8 cellular contexts compared by ENCODE assay signal in the genomic region with DNA sequence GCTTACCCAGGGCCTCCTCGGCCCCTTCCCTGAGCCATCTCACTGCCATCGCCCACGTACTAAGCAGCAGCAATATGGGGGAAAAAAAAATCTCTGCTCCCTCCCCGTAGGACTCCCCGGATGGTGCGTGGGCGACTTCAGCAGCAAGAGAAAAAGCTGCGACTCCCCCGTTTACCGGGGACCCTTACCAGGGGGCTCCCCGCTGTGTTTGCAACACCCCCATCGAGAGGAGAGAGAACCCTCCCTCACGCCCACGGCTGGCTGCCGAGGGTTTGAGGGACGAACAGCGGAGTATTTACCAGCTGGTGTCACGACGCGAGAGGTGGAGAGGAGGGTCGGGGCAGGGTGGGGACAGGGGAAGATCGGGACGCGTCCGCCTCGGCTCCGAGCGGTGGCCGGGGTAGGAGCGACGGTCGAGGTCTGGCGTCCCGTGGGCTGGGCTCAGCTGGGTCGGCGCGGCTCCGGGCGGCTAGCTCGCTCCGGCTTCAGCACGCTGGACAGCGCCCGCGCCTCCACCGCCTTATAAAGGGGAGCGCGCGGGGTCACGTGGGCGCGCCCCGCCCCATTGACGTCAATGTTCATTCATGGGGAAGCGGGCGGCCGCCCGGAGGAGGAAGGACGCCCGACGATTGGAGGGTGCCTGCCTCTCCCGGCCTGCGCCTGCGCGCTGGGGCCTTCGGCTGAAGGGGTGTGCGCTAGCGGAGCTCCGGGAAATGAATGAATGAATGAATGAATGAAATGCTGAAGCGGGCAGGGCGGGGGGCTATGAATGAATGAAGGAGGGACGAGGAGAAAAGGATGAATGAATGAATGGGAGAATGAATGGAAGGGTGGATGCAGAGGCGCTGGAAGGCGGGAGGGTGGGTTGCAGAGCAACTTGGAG. TPM values are rescaled to one million over a fixed set of nuclear protein-coding genes. Genes with fewer than 3 reads are reported as not detected.
A peak's percentile ranks its signal among the peaks of the same experiment; 100 is the strongest.
DNase-seq lines count a peak whose midpoint lies in the region; ATAC-seq and TF ChIP-seq lines count a peak whose summit lies in the region.

A gene (minus strand): TSS at position 495 of the 883 bp plus-strand sequence. CDS start 726 bp downstream, outside the sequence.

- POLR2A ChIA-PET in WTC11 (lab: Charles Lee), result interaction anchor here (0.5 to 2.4 kb wide), 9 partner anchors 9 to 276 kb away, joined by 3 to 14 read pairs (median 4); no protein-coding TSS in a partner anchor

- H3K4me2 ChIP-seq in mammary epithelial cell (ENCODE audit: insufficient read depth, low read depth, low read length), result peak within 1 kb of the TSS; percentile 88

- dilution Hi-C loops in mammary epithelial cell (cut with HindIII; ENCODE audit: low sequenced_read_pairs), result no loop called here

- H3K4me3 ChIP-seq in mammary epithelial cell (replicated peaks in 1 of 3; ENCODE audit: insufficient read depth in 1 of 3, low read depth in 2 of 3, low read length in 3 of 3), result peak within 1 kb of the TSS; percentile 18 to 49 (median 47)

- peaks cover 65% of the 10 kb centered on the region for H3K4me1 Mint-ChIP-seq in WTC11

- intact Hi-C loops in mammary epithelial cell (cut with micrococcal nuclease), result loop anchor here (1.0 kb wide), 1 partner anchor 11 kb away; a partner anchor contains a TSS

- peaks cover 7% of the 10 kb centered on the region for H3K27me3 ChIP-seq in mammary epithelial cell (ENCODE audit: insufficient read depth, low read length)

- no peaks in the 10 kb centered on the region for H3K9me3 Mint-ChIP-seq in WTC11

- H3K4me3 Mint-ChIP-seq in WTC11, result peak within 1 kb of the TSS; percentile 81

- peaks cover 67% of the 10 kb centered on the region for H3K27me3 Mint-ChIP-seq in WTC11 (ENCODE audit: low read depth)

- WGBS in mammary epithelial cell (ENCODE audit: low coverage, missing lambda C conversion rate), result 2% methylated on average over 20 of the region's 74 CpGs

- no TSS peak for BruUV-seq in mammary epithelial cell (replicated peaks; lab: Mats Ljungman, UMichigan)

- DNase-seq in NCI-H226, result peak; percentile 91
- peak; percentile 98 for DNase-seq in WTC11 (ENCODE audit: low spot score)
- peak; percentile 91 for DNase-seq in mammary epithelial cell
- peak; percentile 96 for DNase-seq in inferior parietal cortex (ENCODE audit: extremely low spot score)
- DNase-seq in stimulated activated CD4-positive, alpha-beta T cell treated with anti-CD3 and anti-CD28 coated beads, Interleukin-15, amount 100 ng/mL, for 1 hour (ENCODE audit: low read depth in 1 of 2, low spot score in 1 of 2), result peak; percentile 81 to 85

- H3K36me3 ChIP-seq in mammary epithelial cell (ENCODE audit: insufficient read depth, low read length), result no peaks in the 10 kb centered on the region

- H3K9ac ChIP-seq in mammary epithelial cell (ENCODE audit: insufficient read depth, low read length), result no peak within 1 kb of the TSS

- CTCF ChIA-PET in WTC11 (lab: Charles Lee), result interaction anchor here (0.5 to 9.0 kb wide), 20 partner anchors 9 to 199 kb away, joined by 3 to 103 read pairs (median 4); a partner anchor contains a TSS
- CTCF ChIA-PET in mammary epithelial cell (lab: Charles Lee; ENCODE audit: low non-redundant PET), result interaction anchor here (0.6 to 0.8 kb wide), 2 partner anchors 21 to 459 kb away, joined by 3 to 16 read pairs; a partner anchor contains a TSS

- H4K20me1 ChIP-seq in mammary epithelial cell (ENCODE audit: insufficient read depth, low read length), result no peaks in the 10 kb centered on the region

- peaks cover 48% of the 10 kb centered on the region for H3K4me1 ChIP-seq in mammary epithelial cell (ENCODE audit: insufficient read depth, low read length)

- ATAC-seq in GM18861 (IDR thresholded peaks at IDR 0.05; ENCODE audit: unreplicated experiment) (peak; percentile 73), HG03175 (IDR thresholded peaks at IDR 0.05; ENCODE audit: unreplicated experiment) (peak; percentile 66), WTC11 (peak; percentile 46)

- no peaks in the 10 kb centered on the region for H3K36me3 Mint-ChIP-seq in WTC11

- H2AFZ ChIP-seq in mammary epithelial cell (ENCODE audit: low read depth, low read length), result peak within 1 kb of the TSS; percentile 48

- no peaks in the 10 kb centered on the region for H3K79me2 ChIP-seq in mammary epithelial cell (ENCODE audit: insufficient read depth, low read length)

- peak within 1 kb of the TSS; percentile 20; the same call in 1 of the 2 replicates for H3K27ac Mint-ChIP-seq in WTC11

- no peaks in the 10 kb centered on the region for H3K9me3 ChIP-seq in mammary epithelial cell (replicated peaks; ENCODE audit: insufficient read depth, low read length)

- in situ Hi-C loops in mammary epithelial cell (cut with MboI; ENCODE audit: low sequenced_read_pairs in 2 of 2), result no loop called here

- TF ChIP-seq CTCF in 22Rv1 (IDR thresholded peaks at IDR 0.05), result no peak
- no peak for TF ChIP-seq CTCF in WTC11 (IDR thresholded peaks at IDR 0.05)
- no peak for TF ChIP-seq CTCF in mammary epithelial cell (conservative IDR thresholded peaks at IDR 0.05 in 1 of 2, IDR thresholded peaks at IDR 0.05 in 1 of 2; ENCODE audit: extremely low read depth in 1 of 2, insufficient read depth in 1 of 2, low read depth in 1 of 2, low read length in 2 of 2)

- peak within 1 kb of the TSS; percentile 100 for H3K27ac ChIP-seq in 22Rv1
- H3K27ac ChIP-seq in mammary epithelial cell (ENCODE audit: insufficient read depth, low read depth, low read length), result no peak within 1 kb of the TSS

TF ChIP-seq in WTC11, 78 proteins besides CTCF, POLR2A, EP300 and RAD21 (continues in another document):
- TF ChIP-seq ZNF396 (CRISPR knock-in tag; IDR thresholded peaks at IDR 0.05; ENCODE audit: borderline replicate concordance), result no peak
- peak; percentile 92; the same call in 1 of the 2 replicates for TF ChIP-seq TEAD4 (CRISPR knock-in tag; IDR thresholded peaks at IDR 0.05)
- TF ChIP-seq FOXJ3 (CRISPR knock-in tag; IDR thresholded peaks at IDR 0.05; ENCODE audit: borderline replicate concordance), result no peak
- peak; percentile 89; the same call in 1 of the 2 replicates for TF ChIP-seq ZBTB21 (CRISPR knock-in tag; IDR thresholded peaks at IDR 0.05; ENCODE audit: borderline replicate concordance)
- TF ChIP-seq ZNF423 (CRISPR knock-in tag; IDR thresholded peaks at IDR 0.05), result no peak
- peak; percentile 54 for TF ChIP-seq NFYB (CRISPR knock-in tag; conservative IDR thresholded peaks at IDR 0.05; ENCODE audit: low read depth)
- peak; percentile 96 for TF ChIP-seq SP1 (CRISPR knock-in tag; conservative IDR thresholded peaks at IDR 0.05)
- TF ChIP-seq, protein P1, sequence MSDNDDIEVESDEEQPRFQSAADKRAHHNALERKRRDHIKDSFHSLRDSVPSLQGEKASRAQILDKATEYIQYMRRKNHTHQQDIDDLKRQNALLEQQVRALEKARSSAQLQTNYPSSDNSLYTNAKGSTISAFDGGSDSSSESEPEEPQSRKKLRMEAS (CRISPR knock-in tag; IDR thresholded peaks at IDR 0.05), result peak; percentile 89
- TF ChIP-seq, protein P2, sequence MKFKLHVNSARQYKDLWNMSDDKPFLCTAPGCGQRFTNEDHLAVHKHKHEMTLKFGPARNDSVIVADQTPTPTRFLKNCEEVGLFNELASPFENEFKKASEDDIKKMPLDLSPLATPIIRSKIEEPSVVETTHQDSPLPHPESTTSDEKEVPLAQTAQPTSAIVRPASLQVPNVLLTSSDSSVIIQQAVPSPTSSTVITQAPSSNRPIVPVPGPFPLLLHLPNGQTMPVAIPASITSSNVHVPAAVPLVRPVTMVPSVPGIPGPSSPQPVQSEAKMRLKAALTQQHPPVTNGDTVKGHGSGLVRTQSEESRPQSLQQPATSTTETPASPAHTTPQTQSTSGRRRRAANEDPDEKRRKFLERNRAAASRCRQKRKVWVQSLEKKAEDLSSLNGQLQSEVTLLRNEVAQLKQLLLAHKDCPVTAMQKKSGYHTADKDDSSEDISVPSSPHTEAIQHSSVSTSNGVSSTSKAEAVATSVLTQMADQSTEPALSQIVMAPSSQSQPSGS (CRISPR knock-in tag; IDR thresholded peaks at IDR 0.05; ENCODE audit: borderline replicate concordance, low read depth), result peak; percentile 80; the same call in 1 of the 2 replicates
- TF ChIP-seq ZNF138 (CRISPR knock-in tag; conservative IDR thresholded peaks at IDR 0.05), result 0 out of 2 replicates have a peak, but pooled peaks have one; percentile 63
- TF ChIP-seq ZNF219 (CRISPR knock-in tag; IDR thresholded peaks at IDR 0.05; ENCODE audit: borderline replicate concordance), result peak; percentile 94
- peak; percentile 84; the same call in 1 of the 2 replicates for TF ChIP-seq NFE2L1 (CRISPR knock-in tag; IDR thresholded peaks at IDR 0.05)
- TF ChIP-seq, protein P3, sequence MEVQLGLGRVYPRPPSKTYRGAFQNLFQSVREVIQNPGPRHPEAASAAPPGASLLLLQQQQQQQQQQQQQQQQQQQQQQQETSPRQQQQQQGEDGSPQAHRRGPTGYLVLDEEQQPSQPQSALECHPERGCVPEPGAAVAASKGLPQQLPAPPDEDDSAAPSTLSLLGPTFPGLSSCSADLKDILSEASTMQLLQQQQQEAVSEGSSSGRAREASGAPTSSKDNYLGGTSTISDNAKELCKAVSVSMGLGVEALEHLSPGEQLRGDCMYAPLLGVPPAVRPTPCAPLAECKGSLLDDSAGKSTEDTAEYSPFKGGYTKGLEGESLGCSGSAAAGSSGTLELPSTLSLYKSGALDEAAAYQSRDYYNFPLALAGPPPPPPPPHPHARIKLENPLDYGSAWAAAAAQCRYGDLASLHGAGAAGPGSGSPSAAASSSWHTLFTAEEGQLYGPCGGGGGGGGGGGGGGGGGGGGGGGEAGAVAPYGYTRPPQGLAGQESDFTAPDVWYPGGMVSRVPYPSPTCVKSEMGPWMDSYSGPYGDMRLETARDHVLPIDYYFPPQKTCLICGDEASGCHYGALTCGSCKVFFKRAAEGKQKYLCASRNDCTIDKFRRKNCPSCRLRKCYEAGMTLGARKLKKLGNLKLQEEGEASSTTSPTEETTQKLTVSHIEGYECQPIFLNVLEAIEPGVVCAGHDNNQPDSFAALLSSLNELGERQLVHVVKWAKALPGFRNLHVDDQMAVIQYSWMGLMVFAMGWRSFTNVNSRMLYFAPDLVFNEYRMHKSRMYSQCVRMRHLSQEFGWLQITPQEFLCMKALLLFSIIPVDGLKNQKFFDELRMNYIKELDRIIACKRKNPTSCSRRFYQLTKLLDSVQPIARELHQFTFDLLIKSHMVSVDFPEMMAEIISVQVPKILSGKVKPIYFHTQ (CRISPR knock-in tag; IDR thresholded peaks at IDR 0.05), result no peak
- TF ChIP-seq SMAD3 (CRISPR knock-in tag; IDR thresholded peaks at IDR 0.05; ENCODE audit: borderline replicate concordance), result peak; percentile 99
- TF ChIP-seq, protein P4, sequence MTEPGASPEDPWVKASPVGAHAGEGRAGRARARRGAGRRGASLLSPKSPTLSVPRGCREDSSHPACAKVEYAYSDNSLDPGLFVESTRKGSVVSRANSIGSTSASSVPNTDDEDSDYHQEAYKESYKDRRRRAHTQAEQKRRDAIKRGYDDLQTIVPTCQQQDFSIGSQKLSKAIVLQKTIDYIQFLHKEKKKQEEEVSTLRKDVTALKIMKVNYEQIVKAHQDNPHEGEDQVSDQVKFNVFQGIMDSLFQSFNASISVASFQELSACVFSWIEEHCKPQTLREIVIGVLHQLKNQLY (CRISPR knock-in tag; IDR thresholded peaks at IDR 0.05), result peak; percentile 92; the same call in 1 of the 2 replicates

RNA-seq across cellular contexts. Expression of the gene that starts here (rescaled TPM):
- total RNA-seq in WTC11 (2021) (5.2 to 6.4 TPM (median 5.6 TPM) in 3 replicates), mammary epithelial cell (under 1 TPM in 1 of 2 donors, not detected in 1; 0.54 TPM)
- polyA plus RNA-seq in mammary epithelial cell, result 0.08 TPM
- polyA minus RNA-seq in mammary epithelial cell, result not detected

Comparison
In these comparisons a context has a peak if more than half of its experiments do, and no peak if none do; other contexts are left out.
1. Peak in DNase-seq, H3K4me3 ChIP-seq and H3K4me2 ChIP-seq in mammary epithelial cell; RNA of the gene not detected or under 1 TPM.